20 cellular contexts compared by ENCODE assay signal in genomic region chr10:106504536-106504935, GRCh38.
A peak's percentile ranks its signal among the peaks of the same experiment; 100 is the strongest.
DNase-seq lines count a peak whose midpoint lies in the region; ATAC-seq, FAIRE-seq and TF ChIP-seq lines count a peak whose summit lies in the region.
"Had no signal": no experiment of that assay in that cellular context is flagged by ENCODE, and none has a peak within 500 bp of the region (broad histone marks: within the 10 kb centered on the region; RNA-seq: fewer than 3 reads in every experiment).

No MANE protein-coding gene starts in this region.

- no peak overlapping the region for H2BK5ac ChIP-seq in mesendoderm (ENCODE audit: low read length)

- no peaks in the 10 kb centered on the region for H3K27me3 ChIP-seq in neural progenitor cell
- H3K27me3 ChIP-seq in mesendoderm (ENCODE audit: insufficient read depth, low read length, poor library complexity): no peaks in the 10 kb centered on the region
- H3K27me3 ChIP-seq in body of pancreas: no peaks in the 10 kb centered on the region

- no peaks in the 10 kb centered on the region for H3K27me3 Mint-ChIP-seq in neural progenitor cell (ENCODE audit: insufficient read depth, low read depth)
- H3K27me3 Mint-ChIP-seq: B cell, IgD-negative memory B cell had no signal

- TF ChIP-seq POLR2A in body of pancreas (IDR thresholded peaks at IDR 0.05): no peak

- H3K23ac ChIP-seq in mesendoderm (ENCODE audit: low read length): no peak overlapping the region

- no peak overlapping the region for H3K56ac ChIP-seq in mesendoderm (ENCODE audit: low read length)

- H3K36me3 Mint-ChIP-seq in neural progenitor cell: no peaks in the 10 kb centered on the region
- H3K36me3 Mint-ChIP-seq: CD14-positive monocyte, IgD-negative memory B cell had no signal

- no peak overlapping the region for H3K18ac ChIP-seq in mesendoderm (ENCODE audit: low read length)

- no peak for ATAC-seq in body of pancreas

- H3K9me3 ChIP-seq in neural progenitor cell (ENCODE audit: low read depth) (no peaks in the 10 kb centered on the region), body of pancreas (no peaks in the 10 kb centered on the region)

- no peak overlapping the region for H3K4me3 ChIP-seq in neural progenitor cell
- no peak overlapping the region for H3K4me3 ChIP-seq in mesendoderm (ENCODE audit: low read length)
- no peak overlapping the region for H3K4me3 ChIP-seq in body of pancreas

- no peak overlapping the region for H3K4me3 Mint-ChIP-seq in neural progenitor cell
- H3K4me3 Mint-ChIP-seq: B cell, CD14-positive monocyte, IgD-negative memory B cell had no signal

- no peak overlapping the region for H3K4ac ChIP-seq in mesendoderm (ENCODE audit: low read depth, low read length)

- no peaks in the 10 kb centered on the region for H4K20me1 ChIP-seq in neural progenitor cell (ENCODE audit: low read depth)

- H3K4me1 ChIP-seq in neural progenitor cell (peaks cover 14% of the 10 kb centered on the region), mesendoderm (ENCODE audit: control insufficient read depth, low read depth, low read length) (no peaks in the 10 kb centered on the region), body of pancreas (no peaks in the 10 kb centered on the region)

- no peaks in the 10 kb centered on the region for H3K9me3 Mint-ChIP-seq in neural progenitor cell

- no peak overlapping the region for H2AFZ ChIP-seq in neural progenitor cell (replicated peaks)

- no peak overlapping the region for H4K8ac ChIP-seq in mesendoderm (ENCODE audit: low read depth, low read length)

- no peak overlapping the region for H2BK120ac ChIP-seq in mesendoderm (ENCODE audit: low read depth, low read length)

- H3K27ac ChIP-seq in epithelial cell of prostate (peak overlapping the region; percentile 98), neural progenitor cell (no peak overlapping the region), mesendoderm (ENCODE audit: low read depth, low read length) (no peak overlapping the region), body of pancreas (no peak overlapping the region)

- H3F3A ChIP-seq in neural progenitor cell (ENCODE audit: low read depth): peaks cover 12% of the 10 kb centered on the region

- WGBS in mesendoderm (ENCODE audit: extremely low coverage, insufficient coverage, low lambda C conversion rate): no CpG with 5 or more reads among the region's 6 CpGs
- WGBS in body of pancreas, 2 donors: 60 to 69% methylated on average over 6 of the region's 6 CpGs

- intact Hi-C loops in body of pancreas (cut with DNase I): no loop called here

- H3K79me2 ChIP-seq in neural progenitor cell (ENCODE audit: low read depth) (no peaks in the 10 kb centered on the region), mesendoderm (ENCODE audit: control insufficient read depth, insufficient read depth, low read length) (no peaks in the 10 kb centered on the region)

- H3K79me1 ChIP-seq in mesendoderm (ENCODE audit: low read length): no peaks in the 10 kb centered on the region

- no peak overlapping the region for H3K4me2 ChIP-seq in neural progenitor cell
- no peak overlapping the region for H3K4me2 ChIP-seq in mesendoderm (ENCODE audit: low read length)

- H3K4me1 Mint-ChIP-seq in neural progenitor cell: peaks cover 6% of the 10 kb centered on the region
- H3K4me1 Mint-ChIP-seq: B cell, CD14-positive monocyte, IgD-negative memory B cell had no signal

- H3K27ac Mint-ChIP-seq in neural progenitor cell: no peak overlapping the region
- H3K27ac Mint-ChIP-seq: B cell, CD14-positive monocyte, IgD-negative memory B cell had no signal

- H3K36me3 ChIP-seq in neural progenitor cell: no peaks in the 10 kb centered on the region
- H3K36me3 ChIP-seq in mesendoderm (ENCODE audit: control insufficient read depth, insufficient read depth, low read length): no peaks in the 10 kb centered on the region
- no peaks in the 10 kb centered on the region for H3K36me3 ChIP-seq in body of pancreas (replicated peaks in 1 of 2; ENCODE audit: insufficient read depth in 1 of 2, low read depth in 2 of 2)

- H4K5ac ChIP-seq in mesendoderm (ENCODE audit: low read length): no peak overlapping the region

- H3K9ac ChIP-seq in neural progenitor cell (no peak overlapping the region), mesendoderm (ENCODE audit: low read length) (no peak overlapping the region)

- no peak for FAIRE-seq in RCC 7860 (lab: Jason Lieb, UNC)
- FAIRE-seq: GM12892, GM19239 had no signal

- H2BK15ac ChIP-seq in mesendoderm (replicated peaks; ENCODE audit: low read depth): no peak overlapping the region

- DNase-seq in EH (ENCODE audit: low read depth) (peak; percentile 63), HS-27A (ENCODE audit: low read depth) (peak; percentile 14), epithelial cell of prostate (ENCODE audit: low read depth, low spot score) (no peak), neural progenitor cell (ENCODE audit: low spot score) (no peak), mesendoderm (no peak), RCC 7860 (ENCODE audit: low spot score) (no peak), body of pancreas (no peak)
- DNase-seq: ACHN, NCI-H1694, NCI-H2081, NCI-H2171, NCI-H345, NCI-H524 treated with DMSO at 0.1 percent for 48 hours, NCI-H82, SHP77 had no signal

- H2AK5ac ChIP-seq in mesendoderm (ENCODE audit: low read length): no peak overlapping the region

- TF ChIP-seq CTCF in neural progenitor cell (IDR thresholded peaks at IDR 0.05): no peak
- no peak for TF ChIP-seq CTCF in body of pancreas (IDR thresholded peaks at IDR 0.05)

Comparison
In these comparisons a context has a peak if more than half of its experiments do, and no peak if none do; other contexts are left out.
1. DNase-seq: peak in EH (single experiment) and HS-27A (single experiment); none in epithelial cell of prostate (single experiment), neural progenitor cell (single experiment), mesendoderm (single experiment), RCC 7860 (single experiment) and body of pancreas (0 of 4).